29 cellular contexts compared by ENCODE assay signal in genomic region chr21:41449613-41450012, GRCh38. TPM values are rescaled to one million over a fixed set of nuclear protein-coding genes. Genes with fewer than 3 reads are reported as not detected.
"Had no signal": no experiment of that assay in that cellular context is flagged by ENCODE, and none has a peak within 500 bp of the region (broad histone marks: within the 10 kb centered on the region; RNA-seq: fewer than 3 reads in every experiment).

No MANE protein-coding gene starts in this region.

- H3K9me3 ChIP-seq: gastroesophageal sphincter, heart left ventricle, ovary, psoas muscle, sigmoid colon, thoracic aorta, tibial nerve, upper lobe of left lung had no signal

- H3K27me3 ChIP-seq: gastroesophageal sphincter, heart left ventricle, hepatocyte, ovary, sigmoid colon, tibial nerve, upper lobe of left lung had no signal

- H3K9me3 Mint-ChIP-seq: dendritic cell treated with granulocyte-macrophage colony-stimulating factor and Interleukin-4, amounts not matched to agents 40 ng/mL and 50 ng/mL, for 4 days; endodermal cell; memory B cell; natural killer cell; stimulated activated memory B cell treated with anti-CD40 and anti-IgM and Interleukin-4, amounts not matched to agents 10 μg/mL and 1 μg/mL and 100 μg/mL, for 72 hours had no signal

- H3K27me3 Mint-ChIP-seq: dendritic cell treated with granulocyte-macrophage colony-stimulating factor and Interleukin-4, amounts not matched to agents 40 ng/mL and 50 ng/mL, for 4 days; memory B cell; stimulated activated memory B cell treated with anti-CD40 and anti-IgM and Interleukin-4, amounts not matched to agents 10 μg/mL and 1 μg/mL and 100 μg/mL, for 72 hours had no signal

- H3K4me1 ChIP-seq: gastroesophageal sphincter, heart left ventricle, psoas muscle, sigmoid colon, tibial nerve, upper lobe of left lung had no signal

- H3K4me3 ChIP-seq: gastroesophageal sphincter, heart left ventricle, hepatocyte, lung, ovary, psoas muscle, sigmoid colon, thoracic aorta, tibial nerve, upper lobe of left lung had no signal

- H3K27ac ChIP-seq: epithelial cell of prostate, gastroesophageal sphincter, heart left ventricle, hepatocyte, ovary, psoas muscle, sigmoid colon, thoracic aorta, tibial nerve, upper lobe of left lung had no signal

- H3K4me3 Mint-ChIP-seq: dendritic cell treated with granulocyte-macrophage colony-stimulating factor and Interleukin-4, amounts not matched to agents 40 ng/mL and 50 ng/mL, for 4 days; endodermal cell; memory B cell; natural killer cell; stimulated activated memory B cell treated with anti-CD40 and anti-IgM and Interleukin-4, amounts not matched to agents 10 μg/mL and 1 μg/mL and 100 μg/mL, for 72 hours had no signal

- H3K27ac Mint-ChIP-seq: dendritic cell treated with granulocyte-macrophage colony-stimulating factor and Interleukin-4, amounts not matched to agents 40 ng/mL and 50 ng/mL, for 4 days; endodermal cell; memory B cell; natural killer cell; stimulated activated memory B cell treated with anti-CD40 and anti-IgM and Interleukin-4, amounts not matched to agents 10 μg/mL and 1 μg/mL and 100 μg/mL, for 72 hours had no signal

- DNase-seq: effector CD8-positive, alpha-beta T cell; endodermal cell; foreskin fibroblast; heart left ventricle; kidney; natural killer cell; occipital lobe; ovary; posterior cingulate gyrus; psoas muscle; right cardiac atrium; stimulated activated CD4-positive, alpha-beta T cell treated with anti-CD3 and anti-CD28 coated beads, Interleukin-4, amount 100 ng/mL, for 4 hours; stimulated activated naive CD8-positive, alpha-beta T cell treated with anti-CD3 and anti-CD28 coated beads, Interleukin-15, Interleukin-2, amounts not matched to agents 100 U/mL and 50 U/mL, for 24 hours; upper lobe of left lung had no signal

- ATAC-seq: esophagus mucosa; gastroesophageal sphincter; heart left ventricle; left lobe of liver; natural killer cell; psoas muscle; right cardiac atrium; stimulated activated memory B cell treated with anti-CD40 and anti-IgM and Interleukin-4, amounts not matched to agents 10 μg/mL and 1 μg/mL and 100 μg/mL, for 72 hours; stimulated activated naive CD8-positive, alpha-beta T cell treated with anti-CD3 and anti-CD28 coated beads, Interleukin-15, Interleukin-2, amounts not matched to agents 100 U/mL and 50 U/mL, for 24 hours had no signal

- H3K4me1 Mint-ChIP-seq: memory B cell; natural killer cell; stimulated activated memory B cell treated with anti-CD40 and anti-IgM and Interleukin-4, amounts not matched to agents 10 μg/mL and 1 μg/mL and 100 μg/mL, for 72 hours had no signal

- H3K36me3 ChIP-seq: ovary had no signal

RNA-seq across cellular contexts. Expression of gene TMPRSS2, which starts 58.3 kb away (rescaled TPM):
- total RNA-seq: heart left ventricle, mononuclear cell, natural killer cell, occipital lobe, right cardiac atrium, skeletal muscle tissue, tibial nerve had no signal
- polyA plus RNA-seq: neural cell had no signal
